ENCODE assay signal across 10 cellular contexts in the genomic region with DNA sequence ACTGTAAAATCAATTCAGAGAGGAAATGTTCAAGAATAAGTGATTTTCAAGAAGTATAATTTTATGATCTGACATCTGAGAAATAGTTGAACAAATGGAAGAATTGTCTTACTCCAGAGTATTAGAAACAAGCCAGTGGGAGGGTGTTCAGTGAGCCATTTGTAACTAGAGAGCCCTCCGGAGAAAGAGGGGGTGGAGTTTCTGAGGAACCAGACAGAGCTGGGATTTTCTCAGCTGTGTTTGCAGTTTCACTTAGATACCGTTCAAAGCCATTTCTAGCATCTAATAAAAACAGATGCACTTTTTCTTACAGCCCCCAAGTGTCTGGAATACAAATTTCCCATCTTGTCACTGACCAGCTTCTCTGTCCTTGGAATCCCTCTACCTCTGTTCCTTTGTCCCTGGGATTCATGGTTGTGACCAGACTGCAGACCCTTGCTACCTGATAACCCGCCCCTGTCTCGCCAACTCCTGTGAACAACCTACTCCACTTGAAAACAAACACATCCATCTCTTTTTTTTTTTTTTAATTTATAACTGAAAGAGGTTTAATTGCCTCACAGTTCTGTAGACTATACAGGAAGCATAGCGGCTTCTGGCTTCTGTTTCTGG.
A peak's percentile ranks its signal among the peaks of the same experiment; 100 is the strongest.
DNase-seq lines count a peak whose midpoint lies in the region; ATAC-seq, FAIRE-seq and TF ChIP-seq lines count a peak whose summit lies in the region.
"Had no signal": no experiment of that assay in that cellular context is flagged by ENCODE, and none has a peak within 500 bp of the region (broad histone marks: within the 10 kb centered on the region; RNA-seq: fewer than 3 reads in every experiment).

No MANE protein-coding gene starts in this region.

- H3K36me3 ChIP-seq in astrocyte (ENCODE audit: insufficient read depth, low read length) = no peaks in the 10 kb centered on the region
- H3K36me3 ChIP-seq: ascending aorta, prostate gland had no signal

- no peak for ATAC-seq in naive thymus-derived CD8-positive, alpha-beta T cell
- ATAC-seq in GM18870 (IDR thresholded peaks at IDR 0.05; ENCODE audit: unreplicated experiment) (no peak), HG03095 (IDR thresholded peaks at IDR 0.05; ENCODE audit: unreplicated experiment) (no peak)

- no peak overlapping the region for H3K4me3 ChIP-seq in astrocyte (ENCODE audit: insufficient read depth, low read depth, low read length)
- H3K4me3 ChIP-seq: ascending aorta, prostate gland had no signal

- no peaks in the 10 kb centered on the region for H3K4me1 Mint-ChIP-seq in astrocyte (ENCODE audit: low read depth, unreplicated experiment)
- H3K4me1 Mint-ChIP-seq in naive thymus-derived CD8-positive, alpha-beta T cell = peaks cover 14 to 35% (median 22%) of the 10 kb centered on the region in 4 donors

- POLR2A ChIA-PET in naive thymus-derived CD8-positive, alpha-beta T cell (lab: Charles Lee) = no interaction called here

- FAIRE-seq in astrocyte (lab: Jason Lieb, UNC) = no peak

- H3K4me2 ChIP-seq in astrocyte (ENCODE audit: low read length) = no peak overlapping the region

- no peaks in the 10 kb centered on the region for H3K9me3 ChIP-seq in astrocyte (ENCODE audit: insufficient read depth, low read depth, low read length)
- H3K9me3 ChIP-seq: ascending aorta, prostate gland had no signal

- peak; percentile 49 for DNase-seq in DMS79 treated with DMSO at 0.1 percent for 48 hours (lab: John Stamatoyannopoulos, UW)
- peak; percentile 31 for DNase-seq in HuH-7 (ENCODE audit: low spot score)
- DNase-seq in astrocyte (ENCODE audit: low read depth) = peak; percentile 3
- no peak for DNase-seq in naive thymus-derived CD8-positive, alpha-beta T cell
- DNase-seq in cerebellar nuclear complex (lab: John Stamatoyannopoulos, UW) = no peak
- no peak for DNase-seq in SKM-1 (lab: John Stamatoyannopoulos, UW; ENCODE audit: unreplicated experiment)

- no peak overlapping the region for H3K27ac Mint-ChIP-seq in astrocyte (ENCODE audit: unreplicated experiment)
- H3K27ac Mint-ChIP-seq in naive thymus-derived CD8-positive, alpha-beta T cell = peak overlapping the region in 6 of 10 donors; percentile 1 to 89 (median 44)

- H3K36me3 Mint-ChIP-seq in astrocyte (ENCODE audit: low read depth, unreplicated experiment) = no peaks in the 10 kb centered on the region
- H3K36me3 Mint-ChIP-seq in naive thymus-derived CD8-positive, alpha-beta T cell = no peaks in the 10 kb centered on the region

- no peak overlapping the region for H3K4me3 Mint-ChIP-seq in astrocyte (ENCODE audit: unreplicated experiment)
- H3K4me3 Mint-ChIP-seq in naive thymus-derived CD8-positive, alpha-beta T cell = no peak overlapping the region

- H4K20me1 ChIP-seq in astrocyte (ENCODE audit: insufficient read depth, low read length) = no peaks in the 10 kb centered on the region

- H2AFZ ChIP-seq in astrocyte (ENCODE audit: low read depth, low read length) = peak overlapping the region; percentile 18

- TF ChIP-seq CTCF in astrocyte (IDR thresholded peaks at IDR 0.05; ENCODE audit: insufficient read depth, low read depth, low read length) = no peak

- H3K4me1 ChIP-seq in astrocyte (ENCODE audit: insufficient read depth, low read length) = no peaks in the 10 kb centered on the region
- H3K4me1 ChIP-seq: ascending aorta, prostate gland had no signal

- H3K27me3 Mint-ChIP-seq in astrocyte (ENCODE audit: low read depth, unreplicated experiment) = peaks cover 5% of the 10 kb centered on the region
- H3K27me3 Mint-ChIP-seq in naive thymus-derived CD8-positive, alpha-beta T cell = no peaks in the 10 kb centered on the region

- H3K9me3 Mint-ChIP-seq in astrocyte (ENCODE audit: unreplicated experiment) = no peaks in the 10 kb centered on the region
- peaks cover 0 to under 1% (median 0%) of the 10 kb centered on the region in 9 donors for H3K9me3 Mint-ChIP-seq in naive thymus-derived CD8-positive, alpha-beta T cell

- no peaks in the 10 kb centered on the region for H3K79me2 ChIP-seq in astrocyte (ENCODE audit: insufficient read depth, low read length)

- H3K27me3 ChIP-seq in astrocyte (ENCODE audit: insufficient read depth, low read length) = no peaks in the 10 kb centered on the region
- H3K27me3 ChIP-seq: ascending aorta had no signal

- H3K9ac ChIP-seq in astrocyte (ENCODE audit: low read length) = no peak overlapping the region

- no peak overlapping the region for H3K27ac ChIP-seq in astrocyte (ENCODE audit: low read depth, low read length)
- H3K27ac ChIP-seq: ascending aorta, prostate gland had no signal

Comparison
In these comparisons a context has a peak if more than half of its experiments do, and no peak if none do; other contexts are left out.
1. DNase-seq: peak in DMS79 treated with DMSO at 0.1 percent for 48 hours (single experiment), HuH-7 (single experiment) and astrocyte (single experiment); none in naive thymus-derived CD8-positive, alpha-beta T cell (0 of 10), cerebellar nuclear complex (0 of 2) and SKM-1 (single experiment).